In the genomic region with DNA sequence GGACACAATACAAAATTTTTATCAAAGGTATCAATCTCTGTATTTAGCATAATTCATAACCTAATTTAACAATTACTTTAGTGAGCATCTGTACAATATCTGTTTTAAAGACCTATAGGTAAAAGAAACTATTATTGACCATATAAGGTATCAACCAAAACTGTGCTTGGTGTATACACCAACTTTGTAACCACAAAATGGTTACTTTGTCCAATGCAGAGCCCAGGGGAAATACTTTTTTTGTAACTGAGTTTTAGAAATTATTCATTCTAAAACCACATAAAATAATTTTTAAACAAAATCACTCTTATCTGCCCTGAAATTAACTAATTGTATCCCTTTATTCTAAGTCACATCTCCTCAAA, we compare ENCODE assay signal across 9 cellular contexts. TPM values are rescaled to one million over a fixed set of nuclear protein-coding genes. Genes with fewer than 3 reads are reported as not detected.
A peak's percentile ranks its signal among the peaks of the same experiment; 100 is the strongest.
DNase-seq lines count a peak whose midpoint lies in the region; ATAC-seq and TF ChIP-seq lines count a peak whose summit lies in the region.
"Had no signal": no experiment of that assay in that cellular context is flagged by ENCODE, and none has a peak within 500 bp of the region (broad histone marks: within the 10 kb centered on the region; RNA-seq: fewer than 3 reads in every experiment).

No MANE protein-coding gene starts in this region.

- H3K4me3 Mint-ChIP-seq in glutamatergic neuron (ENCODE audit: unreplicated experiment) = peak overlapping the region; percentile 98
- H3K4me3 Mint-ChIP-seq in activated T-helper 1 cell treated with anti-CD3 and anti-CD28 coated beads, Interleukin-12 subunit alpha, Interleukin-12 subunit beta, Interleukin-2, Interleukin-4 antibody, amounts not matched to agents 30 ng/mL and 10 ng/mL and 1 ng/mL, durations not matched to agents 14 hours and 24 hours and 36 hours = no peak overlapping the region

- peaks cover 10% of the 10 kb centered on the region for H3K27me3 Mint-ChIP-seq in glutamatergic neuron (ENCODE audit: unreplicated experiment)
- peaks cover 56% of the 10 kb centered on the region for H3K27me3 Mint-ChIP-seq in activated T-helper 1 cell treated with anti-CD3 and anti-CD28 coated beads, Interleukin-12 subunit alpha, Interleukin-12 subunit beta, Interleukin-2, Interleukin-4 antibody, amounts not matched to agents 30 ng/mL and 10 ng/mL and 1 ng/mL, durations not matched to agents 14 hours and 24 hours and 36 hours (ENCODE audit: insufficient read depth)

- H3K36me3 Mint-ChIP-seq in glutamatergic neuron (ENCODE audit: unreplicated experiment) = no peaks in the 10 kb centered on the region
- H3K36me3 Mint-ChIP-seq in activated T-helper 1 cell treated with anti-CD3 and anti-CD28 coated beads, Interleukin-12 subunit alpha, Interleukin-12 subunit beta, Interleukin-2, Interleukin-4 antibody, amounts not matched to agents 30 ng/mL and 10 ng/mL and 1 ng/mL, durations not matched to agents 14 hours and 24 hours and 36 hours (ENCODE audit: low read depth) = peaks cover 4% of the 10 kb centered on the region

- TF ChIP-seq CTCF in GM12864 (IDR thresholded peaks at IDR 0.05; ENCODE audit: low read depth, low read length, missing control alignments) (no peak), glutamatergic neuron (IDR thresholded peaks at IDR 0.05; ENCODE audit: partially characterized antibody, unreplicated experiment) (no peak)

- H3K4me1 Mint-ChIP-seq in glutamatergic neuron (ENCODE audit: low read depth, unreplicated experiment) = peaks cover 48% of the 10 kb centered on the region
- peaks cover 14% of the 10 kb centered on the region for H3K4me1 Mint-ChIP-seq in activated T-helper 1 cell treated with anti-CD3 and anti-CD28 coated beads, Interleukin-12 subunit alpha, Interleukin-12 subunit beta, Interleukin-2, Interleukin-4 antibody, amounts not matched to agents 30 ng/mL and 10 ng/mL and 1 ng/mL, durations not matched to agents 14 hours and 24 hours and 36 hours (ENCODE audit: low read depth)

- intact Hi-C loops in activated T-helper 1 cell treated with anti-CD3 and anti-CD28 coated beads, Interleukin-12 subunit alpha, Interleukin-12 subunit beta, Interleukin-2, Interleukin-4 antibody, amounts not matched to agents 30 ng/mL and 10 ng/mL and 1 ng/mL, durations not matched to agents 14 hours and 24 hours and 36 hours (cut with micrococcal nuclease) = no loop called here

- DNase-seq in GM12864 (ENCODE audit: low read depth) (no peak), glutamatergic neuron (no peak), NCI-H1436 (lab: John Stamatoyannopoulos, UW) (no peak), T-helper 2 cell (no peak), hypothalamus (lab: John Stamatoyannopoulos, UW) (no peak)
- no peak for DNase-seq in activated T-helper 1 cell treated with anti-CD3 and anti-CD28 coated beads, Interleukin-12 subunit alpha, Interleukin-12 subunit beta, Interleukin-2, Interleukin-4 antibody, amounts not matched to agents 30 ng/mL and 10 ng/mL and 1 ng/mL, durations not matched to agents 14 hours and 24 hours and 36 hours (ENCODE audit: low spot score)
- DNase-seq: stimulated activated CD4-positive, alpha-beta T cell treated with anti-CD3 and anti-CD28 coated beads, Interleukin-12 subunit alpha, Interleukin-12 subunit beta, amount 100 ng/mL, for 4 hours had no signal

- H3K4me3 ChIP-seq in GM12864 (ENCODE audit: low read depth, low read length) = peak overlapping the region; percentile 88; the same call in 1 of the 2 replicates

- peaks cover 10% of the 10 kb centered on the region for H3K9me3 Mint-ChIP-seq in glutamatergic neuron (ENCODE audit: unreplicated experiment)
- H3K9me3 Mint-ChIP-seq in activated T-helper 1 cell treated with anti-CD3 and anti-CD28 coated beads, Interleukin-12 subunit alpha, Interleukin-12 subunit beta, Interleukin-2, Interleukin-4 antibody, amounts not matched to agents 30 ng/mL and 10 ng/mL and 1 ng/mL, durations not matched to agents 14 hours and 24 hours and 36 hours = no peaks in the 10 kb centered on the region

- ATAC-seq in GM21390 (IDR thresholded peaks at IDR 0.05; ENCODE audit: unreplicated experiment) (peak; percentile 23), HG03196 (IDR thresholded peaks at IDR 0.05; ENCODE audit: unreplicated experiment) (peak; percentile 34)

- no peak overlapping the region for H3K27ac Mint-ChIP-seq in glutamatergic neuron (ENCODE audit: unreplicated experiment)
- no peak overlapping the region for H3K27ac Mint-ChIP-seq in activated T-helper 1 cell treated with anti-CD3 and anti-CD28 coated beads, Interleukin-12 subunit alpha, Interleukin-12 subunit beta, Interleukin-2, Interleukin-4 antibody, amounts not matched to agents 30 ng/mL and 10 ng/mL and 1 ng/mL, durations not matched to agents 14 hours and 24 hours and 36 hours

RNA-seq across cellular contexts. Expression of a gene that starts 5.0 kb away (rescaled TPM):
- total RNA-seq in glutamatergic neuron (ENCODE audit: unreplicated experiment) = 21.8 TPM
- total RNA-seq in activated T-helper 1 cell treated with anti-CD3 and anti-CD28 coated beads, Interleukin-12 subunit alpha, Interleukin-12 subunit beta, Interleukin-2, Interleukin-4 antibody, amounts not matched to agents 30 ng/mL and 10 ng/mL and 1 ng/mL, durations not matched to agents 14 hours and 24 hours and 36 hours = not detected in 2 replicates

Comparison
In these comparisons a context has a peak if more than half of its experiments do, and no peak if none do; other contexts are left out.
1. RNA of a gene that starts 5.0 kb away (total RNA-seq): 21.8 TPM in glutamatergic neuron (single experiment); not detected in activated T-helper 1 cell treated with anti-CD3 and anti-CD28 coated beads, Interleukin-12 subunit alpha, Interleukin-12 subunit beta, Interleukin-2, Interleukin-4 antibody, amounts not matched to agents 30 ng/mL and 10 ng/mL and 1 ng/mL, durations not matched to agents 14 hours and 24 hours and 36 hours; every median in the first group is over 10 times any median in the second.